ENCODE assay signal across 8 cellular contexts in the genomic region with DNA sequence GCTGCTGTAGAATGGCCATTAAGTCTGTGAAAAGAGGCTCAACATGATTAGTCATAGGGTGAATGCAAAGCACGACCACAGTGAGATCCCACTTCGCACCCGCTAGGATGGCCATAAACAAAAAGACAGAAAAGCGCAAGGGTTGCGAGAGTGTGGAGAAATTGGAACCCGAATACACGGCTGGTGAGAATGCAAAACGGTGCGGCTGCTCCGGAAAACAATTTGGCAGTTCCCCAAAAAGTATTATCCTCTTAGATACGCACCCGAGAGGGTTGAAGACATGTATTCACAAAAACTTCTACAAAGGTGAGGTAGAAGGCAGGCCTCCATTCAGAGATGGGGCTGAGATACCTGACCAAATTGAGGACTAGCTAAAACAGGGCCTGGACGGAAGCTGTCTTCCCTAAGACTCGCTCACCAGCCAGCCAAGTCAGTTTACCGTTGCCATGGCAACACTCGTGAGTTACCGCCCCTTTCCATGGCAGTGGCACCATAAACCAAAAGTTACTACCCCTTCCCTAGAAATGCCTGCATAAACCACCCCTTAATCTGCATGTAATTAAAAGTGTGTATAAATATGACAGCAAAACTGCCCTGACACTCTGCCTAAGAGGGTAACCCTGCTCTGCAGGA. TPM values are rescaled to one million over a fixed set of nuclear protein-coding genes. Genes with fewer than 3 reads are reported as not detected.
DNase-seq lines count a peak whose midpoint lies in the region; ATAC-seq and TF ChIP-seq lines count a peak whose summit lies in the region.

No MANE protein-coding gene starts in this region.

- DNase-seq in CD8-positive, alpha-beta memory T cell: no peak
- DNase-seq in colonic mucosa (no peak), SKM-1 treated with dmso at 0.1 percent for 144 hours (lab: John Stamatoyannopoulos, UW; ENCODE audit: unreplicated experiment) (no peak), left colon (no peak)
- DNase-seq in stimulated activated CD4-positive, alpha-beta T cell treated with anti-CD3 and anti-CD28 coated beads, Interleukin-1b, Interleukin-23, amount 100 ng/mL, for 48 hours: no peak
- no peak for DNase-seq in stimulated activated CD4-positive, alpha-beta T cell treated with anti-CD3 and anti-CD28 coated beads, Interleukin-4, amount 100 ng/mL, for 4 hours

- intact Hi-C loops in colonic mucosa (cut with DNase I) (loop anchor here (5.0 kb wide), 1 partner anchor 121 kb away; no protein-coding TSS in a partner anchor), left colon (cut with DNase I, micrococcal nuclease) (no loop called here)

- no peaks in the 10 kb centered on the region for H3K9me3 ChIP-seq in CD8-positive, alpha-beta memory T cell (ENCODE audit: low read length)
- H3K9me3 ChIP-seq in KOPT-K1 (ENCODE audit: insufficient read depth, low read length, poor library complexity, severe bottlenecking) (no peaks in the 10 kb centered on the region), colonic mucosa (no peaks in the 10 kb centered on the region), neuron (ENCODE audit: low read length) (no peaks in the 10 kb centered on the region)

- H3K27ac ChIP-seq in CD8-positive, alpha-beta memory T cell (ENCODE audit: low read depth, low read length): no peak overlapping the region
- H3K27ac ChIP-seq in KOPT-K1 (ENCODE audit: low read depth, low read length, poor library complexity, severe bottlenecking) (peak overlapping the region; percentile 71), colonic mucosa (no peak overlapping the region)

- H3K4me3 Mint-ChIP-seq in CD8-positive, alpha-beta memory T cell: peak overlapping the region; percentile 95 to 99 (median 98)

- peaks cover 0 to 4% (median 2%) of the 10 kb centered on the region in 5 donors for H3K9me3 Mint-ChIP-seq in CD8-positive, alpha-beta memory T cell

- peaks cover 17% of the 10 kb centered on the region for H3K4me1 ChIP-seq in CD8-positive, alpha-beta memory T cell (ENCODE audit: insufficient read depth, low read length)
- no peaks in the 10 kb centered on the region for H3K4me1 ChIP-seq in colonic mucosa
- H3K4me1 ChIP-seq in neuron (ENCODE audit: insufficient read depth, low read length): peaks cover 13% of the 10 kb centered on the region

- H2AFZ ChIP-seq in neuron (ENCODE audit: low read depth, low read length): no peak overlapping the region

- no peak for ATAC-seq in left colon

- peak overlapping the region in 5 of 8 donors; percentile 82 to 98 (median 97) for H3K27ac Mint-ChIP-seq in CD8-positive, alpha-beta memory T cell

- POLR2A ChIA-PET in CD8-positive, alpha-beta memory T cell (lab: Charles Lee): no interaction called here

- peak overlapping the region; percentile 44 for H3K4me3 ChIP-seq in CD8-positive, alpha-beta memory T cell (ENCODE audit: low read length)
- H3K4me3 ChIP-seq in colonic mucosa (peak overlapping the region; percentile 86), neuron (ENCODE audit: low read length) (peak overlapping the region; percentile 83)

- TF ChIP-seq CTCF in colonic mucosa (IDR thresholded peaks at IDR 0.05): no peak

- H3K4me1 Mint-ChIP-seq in CD8-positive, alpha-beta memory T cell: peaks cover 36 to 49% (median 47%) of the 10 kb centered on the region in 3 donors

- no peaks in the 10 kb centered on the region for H3K27me3 ChIP-seq in CD8-positive, alpha-beta memory T cell (ENCODE audit: insufficient read depth, low read length, poor library complexity, severe bottlenecking)
- no peaks in the 10 kb centered on the region for H3K27me3 ChIP-seq in colonic mucosa
- no peaks in the 10 kb centered on the region for H3K27me3 ChIP-seq in neuron (ENCODE audit: insufficient read depth, low read length)

- H3K9ac ChIP-seq in colonic mucosa (ENCODE audit: low read depth in 2 of 2, low read length in 2 of 2): no peak overlapping the region

- H3K36me3 Mint-ChIP-seq in CD8-positive, alpha-beta memory T cell: peaks cover 6 to 38% (median 22%) of the 10 kb centered on the region in 3 donors

- CTCF ChIA-PET in CD8-positive, alpha-beta memory T cell (lab: Charles Lee): no interaction called here

- H3K27me3 Mint-ChIP-seq in CD8-positive, alpha-beta memory T cell: no peaks in the 10 kb centered on the region

- peaks cover 26% of the 10 kb centered on the region for H3K36me3 ChIP-seq in CD8-positive, alpha-beta memory T cell (ENCODE audit: insufficient read depth, low read length)
- H3K36me3 ChIP-seq in KOPT-K1 (ENCODE audit: insufficient read depth, low read length) (peaks cover 34% of the 10 kb centered on the region), colonic mucosa (peaks cover 4% of the 10 kb centered on the region), neuron (ENCODE audit: insufficient read depth, low read length) (peaks cover 31% of the 10 kb centered on the region)

RNA-seq across cellular contexts. Expression of a gene that starts 0.7 kb away (rescaled TPM):
- 100 to 1,000 TPM; 215 TPM for total RNA-seq in CD8-positive, alpha-beta memory T cell
- polyA plus RNA-seq in CD8-positive, alpha-beta memory T cell: 161 TPM
- total RNA-seq in colonic mucosa: 100 to 1,000 TPM in 1 of 2 donors, 10 to 100 TPM in 1; 89.8 to 136 TPM
- total RNA-seq in left colon: 100 to 1,000 TPM in 1 of 2 donors, 10 to 100 TPM in 1; 88.0 to 102 TPM

RNA-seq across cellular contexts. Expression of a gene that starts 34.3 kb away (rescaled TPM):
- not detected for total RNA-seq in CD8-positive, alpha-beta memory T cell
- not detected for polyA plus RNA-seq in CD8-positive, alpha-beta memory T cell
- total RNA-seq in colonic mucosa (not detected), left colon (not detected)
